Comparison of ENCODE assay signal across 11 cellular contexts in the genomic region with DNA sequence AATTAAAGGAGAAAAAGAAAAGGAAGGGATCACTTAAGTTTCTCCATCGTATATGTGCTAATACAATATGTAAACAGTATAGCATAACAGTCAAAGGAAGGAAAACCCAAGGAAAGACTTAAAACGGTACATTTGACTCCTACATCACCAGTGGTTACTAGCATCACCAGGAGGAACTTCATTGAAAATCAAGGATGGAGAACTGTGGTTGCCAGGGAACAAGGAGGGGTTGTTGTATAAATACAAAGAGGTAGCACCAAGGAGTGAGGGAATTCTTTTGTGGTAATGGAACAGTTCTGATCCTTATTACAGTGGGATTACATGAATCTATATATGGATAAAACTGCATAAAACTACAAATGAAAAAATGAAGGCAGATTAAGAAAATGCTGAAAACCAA. TPM values are rescaled to one million over a fixed set of nuclear protein-coding genes. Genes with fewer than 3 reads are reported as not detected.
A peak's percentile ranks its signal among the peaks of the same experiment; 100 is the strongest.
DNase-seq lines count a peak whose midpoint lies in the region; ATAC-seq and TF ChIP-seq lines count a peak whose summit lies in the region.
"Had no signal": no experiment of that assay in that cellular context is flagged by ENCODE, and none has a peak within 500 bp of the region (broad histone marks: within the 10 kb centered on the region; RNA-seq: fewer than 3 reads in every experiment).

No MANE protein-coding gene starts in this region.

- H3K9me3 Mint-ChIP-seq in nephron progenitor cell = no peaks in the 10 kb centered on the region

- DNase-seq in DMS53 (lab: John Stamatoyannopoulos, UW) (peak; percentile 14), DMS53 treated with DMSO at 0.1 percent for 48 hours (lab: John Stamatoyannopoulos, UW; ENCODE audit: unreplicated experiment) (no peak), M059J (ENCODE audit: low read depth) (peak; percentile 31), cerebellar cortex (ENCODE audit: low spot score) (peak; percentile 46), nephron progenitor cell (no peak), islet precursor cell (no peak), foreskin melanocyte (no peak)
- DNase-seq: caudate nucleus; NCI-H1694 treated with DMSO at 0.1 percent for 48 hours; stimulated activated CD4-positive, alpha-beta T cell treated with anti-CD3 and anti-CD28 coated beads, Interleukin-4, amount 100 ng/mL, for 1 hour had no signal

- peaks cover 7% of the 10 kb centered on the region for H3K27me3 Mint-ChIP-seq in nephron progenitor cell (ENCODE audit: low read depth, poor library complexity)

- H3K27ac Mint-ChIP-seq in nephron progenitor cell = peak overlapping the region; percentile 43

- H3K4me1 Mint-ChIP-seq in nephron progenitor cell = peaks cover 39% of the 10 kb centered on the region

- TF ChIP-seq CTCF in nephron progenitor cell (IDR thresholded peaks at IDR 0.05) = no peak

- peaks cover 31% of the 10 kb centered on the region for H3K36me3 Mint-ChIP-seq in nephron progenitor cell (ENCODE audit: low read depth)

- peak overlapping the region; percentile 93 for H3K4me3 Mint-ChIP-seq in nephron progenitor cell

- no peak for ATAC-seq in HG03139 (IDR thresholded peaks at IDR 0.05; ENCODE audit: unreplicated experiment)

RNA-seq across cellular contexts. Expression of gene ZFYVE26, which starts 1.6 kb away (rescaled TPM):
- total RNA-seq in M059J (2014; rRNA removed; shearing (Covaris generic)) = 14.2 and 17.8 TPM in 2 replicates

RNA-seq across cellular contexts. Expression of gene RAD51B, which starts 4.8 kb away (rescaled TPM):
- total RNA-seq in M059J (2014; rRNA removed; shearing (Covaris generic)) = 19.0 and 21.9 TPM in 2 replicates

Comparison
In these comparisons a context has a peak if more than half of its experiments do, and no peak if none do; other contexts are left out.
1. DNase-seq: peak in DMS53 (single experiment), M059J (single experiment) and cerebellar cortex (single experiment); none in DMS53 treated with DMSO at 0.1 percent for 48 hours (single experiment), nephron progenitor cell (single experiment), islet precursor cell (single experiment) and foreskin melanocyte (single experiment).